Comparison of ENCODE assay signal across 8 cellular contexts in the genomic region with DNA sequence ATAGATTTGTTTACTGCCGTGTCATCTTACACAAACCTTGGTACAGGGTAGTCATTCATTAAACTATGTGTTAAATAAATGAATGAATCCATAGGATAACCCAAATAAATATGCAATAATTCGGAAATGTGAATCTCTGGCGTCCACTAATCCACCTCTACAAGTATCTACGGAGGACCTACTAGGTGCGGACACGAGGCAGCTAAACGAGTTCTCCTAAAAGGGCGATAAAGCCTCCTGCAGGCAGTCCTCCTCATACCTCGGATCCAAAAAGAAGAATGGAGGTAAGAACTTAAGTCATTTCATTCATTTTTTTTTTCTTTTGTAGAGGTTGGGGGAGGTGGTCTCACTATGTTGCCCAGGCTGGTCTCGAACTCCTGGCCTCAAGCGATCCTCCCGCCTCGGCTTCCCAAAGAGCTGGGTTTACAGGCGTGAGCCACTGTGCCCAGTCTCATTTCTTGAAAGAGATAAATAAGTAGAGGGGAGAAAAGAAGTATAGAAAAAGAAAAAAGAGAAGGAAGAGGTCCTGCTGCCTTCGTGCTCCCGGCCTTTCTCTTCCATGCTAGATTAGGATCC. TPM values are rescaled to one million over a fixed set of nuclear protein-coding genes. Genes with fewer than 3 reads are reported as not detected.
DNase-seq lines count a peak whose midpoint lies in the region; ATAC-seq and TF ChIP-seq lines count a peak whose summit lies in the region.

No MANE protein-coding gene starts in this region.

- H3K9me3 ChIP-seq in gastrocnemius medialis, result no peaks in the 10 kb centered on the region

- CTCF ChIA-PET in RWPE1 (lab: Yijun Ruan, JAX), result interaction anchor here (0.6 kb wide), 1 partner anchor 122 kb away, joined by 4 read pairs; no protein-coding TSS in a partner anchor

- ATAC-seq in GM19043 (IDR thresholded peaks at IDR 0.05; ENCODE audit: low read depth, unreplicated experiment) (peak; percentile 3), gastrocnemius medialis (no peak)

- POLR2A ChIA-PET in RWPE1 (lab: Yijun Ruan, JAX; ENCODE audit: low non-redundant PET), result no interaction called here

- in situ Hi-C loops in gastrocnemius medialis (cut with MboI; ENCODE audit: low sequenced_read_pairs in 4 of 4), result no loop called here

- peak overlapping the region; percentile 81 for H3K27ac ChIP-seq in RWPE1
- H3K27ac ChIP-seq in gastrocnemius medialis, result peak overlapping the region; percentile 83 to 89 (median 87)

- peaks cover 7 to 34% of the 10 kb centered on the region in 2 donors for H3K36me3 ChIP-seq in gastrocnemius medialis

- no peak for TF ChIP-seq POLR2A in gastrocnemius medialis (IDR thresholded peaks at IDR 0.05)

- H3K4me1 ChIP-seq in gastrocnemius medialis, result peaks cover 23 to 27% of the 10 kb centered on the region in 2 donors

- intact Hi-C loops in gastrocnemius medialis (cut with DNase I; ENCODE audit: low total_unique reads), result no loop called here

- H3K4me3 ChIP-seq in fibroblast of mammary gland (ENCODE audit: control insufficient read depth, low read depth, low read length) (peak overlapping the region; percentile 100), gastrocnemius medialis (peak overlapping the region; percentile 53 to 75 (median 72))

- no peaks in the 10 kb centered on the region for H3K27me3 ChIP-seq in gastrocnemius medialis

- TF ChIP-seq CTCF in RWPE1 (conservative IDR thresholded peaks at IDR 0.05; ENCODE audit: low read depth) (no peak), fibroblast of mammary gland (conservative IDR thresholded peaks at IDR 0.05; ENCODE audit: control insufficient read depth, insufficient read depth, low read depth, low read length) (no peak), gastrocnemius medialis (IDR thresholded peaks at IDR 0.05 in 4 of 5, conservative IDR thresholded peaks at IDR 0.05 in 1 of 5) (no peak)

- no peak for DNase-seq in RWPE1 (ENCODE audit: low spot score)
- DNase-seq in fibroblast of mammary gland (ENCODE audit: low read depth), result no peak
- no peak for DNase-seq in gastrocnemius medialis
- no peak for DNase-seq in NCI-H1048 (lab: John Stamatoyannopoulos, UW)
- no peak for DNase-seq in GF-D8 (lab: John Stamatoyannopoulos, UW)
- no peak for DNase-seq in GOT3 (lab: John Stamatoyannopoulos, UW)
- no peak for DNase-seq in NCI-H524 treated with DMSO at 0.1 percent for 48 hours (lab: John Stamatoyannopoulos, UW)

RNA-seq across cellular contexts. Expression of a gene that starts 0.7 kb away (rescaled TPM):
- total RNA-seq in gastrocnemius medialis, result 100 to 1,000 TPM; 409 to 491 (median 427) TPM

RNA-seq across cellular contexts. Expression of a gene that starts 10.7 kb away (rescaled TPM):
- total RNA-seq in gastrocnemius medialis, result 1 to 10 TPM; 2.7 to 8.8 (median 4.6) TPM
